13 cellular contexts compared by ENCODE assay signal in the genomic region with DNA sequence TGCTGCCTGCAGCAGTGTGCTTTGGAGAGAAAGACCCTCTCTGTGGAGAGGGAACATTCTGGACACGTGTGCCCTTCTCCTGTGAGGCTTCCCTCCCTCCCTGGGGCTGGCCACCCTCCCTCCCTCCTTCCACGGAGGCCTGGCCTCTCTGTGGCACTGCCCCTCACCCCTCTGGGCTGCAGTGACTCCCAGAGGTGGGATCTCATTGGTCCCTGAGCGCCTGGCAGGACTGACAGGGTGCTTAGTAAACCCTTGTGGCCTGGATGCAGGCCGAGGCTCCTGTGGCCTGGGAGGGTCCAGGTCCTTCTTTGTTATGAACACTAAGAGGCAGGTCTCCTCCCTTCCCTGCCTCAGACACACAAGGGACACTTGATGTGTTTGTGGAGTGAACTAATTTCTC. TPM values are rescaled to one million over a fixed set of nuclear protein-coding genes. Genes with fewer than 3 reads are reported as not detected.
DNase-seq lines count a peak whose midpoint lies in the region; ATAC-seq and TF ChIP-seq lines count a peak whose summit lies in the region.
"Had no signal": no experiment of that assay in that cellular context is flagged by ENCODE, and none has a peak within 500 bp of the region (broad histone marks: within the 10 kb centered on the region; RNA-seq: fewer than 3 reads in every experiment).

No MANE protein-coding gene starts in this region.

- H3K9me3 ChIP-seq in OCI-LY3 (ENCODE audit: insufficient read depth, low read length) (no peaks in the 10 kb centered on the region), hepatocyte (ENCODE audit: low read depth) (no peaks in the 10 kb centered on the region)
- H3K9me3 ChIP-seq: Caco-2 had no signal

- TF ChIP-seq CTCF in OCI-LY3 (IDR thresholded peaks at IDR 0.05; ENCODE audit: low read depth, low read length) (no peak), hepatocyte (IDR thresholded peaks at IDR 0.05; ENCODE audit: poor library complexity) (no peak)

- DNase-seq in NCI-H82 (lab: John Stamatoyannopoulos, UW) (peak; percentile 25), NCI-H82 treated with DMSO at 0.1 percent for 48 hours (lab: John Stamatoyannopoulos, UW; ENCODE audit: unreplicated experiment) (no peak), caudate nucleus (lab: John Stamatoyannopoulos, UW) (peak in 1 of 61 donors; percentile 26), hepatocyte (ENCODE audit: low spot score) (no peak), HT-29 (ENCODE audit: low spot score) (no peak), GOT3 (lab: John Stamatoyannopoulos, UW) (no peak)
- DNase-seq: Caco-2, DMS79, GDM1, NCI-H1417 treated with DMSO at 0.1 percent for 48 hours, NCI-H446 treated with DMSO at 0.1 percent for 48 hours had no signal

- H3K79me2 ChIP-seq in OCI-LY3 (ENCODE audit: low read length) (no peaks in the 10 kb centered on the region), hepatocyte (no peaks in the 10 kb centered on the region)

- H3K9me2 ChIP-seq in hepatocyte (replicated peaks; ENCODE audit: insufficient read depth) = no peaks in the 10 kb centered on the region

- no peak overlapping the region for H3K9ac ChIP-seq in OCI-LY3 (ENCODE audit: low read length)

- 72% methylated on average over 4 of the region's 4 CpGs for WGBS in hepatocyte (ENCODE audit: low lambda C conversion rate, missing lambda C conversion rate)

- H3K27me3 ChIP-seq in OCI-LY3 (ENCODE audit: low read depth, low read length) (peaks cover 25% of the 10 kb centered on the region), hepatocyte (peaks cover 9% of the 10 kb centered on the region)

- H4K20me1 ChIP-seq in OCI-LY3 (ENCODE audit: insufficient read depth, low read length) (no peaks in the 10 kb centered on the region), hepatocyte (ENCODE audit: insufficient read depth, poor library complexity, severe bottlenecking) (no peaks in the 10 kb centered on the region)

- no peak for ATAC-seq in GM18868 (IDR thresholded peaks at IDR 0.05; ENCODE audit: unreplicated experiment)

- H3K27ac ChIP-seq in OCI-LY3 (ENCODE audit: low read length) = no peak overlapping the region
- peak overlapping the region; percentile 40 for H3K27ac ChIP-seq in caudate nucleus (ENCODE audit: low read depth, low read length)
- no peak overlapping the region for H3K27ac ChIP-seq in hepatocyte

- H3K36me3 ChIP-seq in OCI-LY3 (replicated peaks; ENCODE audit: low read depth, low read length) (no peaks in the 10 kb centered on the region), hepatocyte (replicated peaks; ENCODE audit: insufficient read depth, low read depth) (no peaks in the 10 kb centered on the region)

- H3K4me2 ChIP-seq in OCI-LY3 (ENCODE audit: low read length) = no peak overlapping the region
- H3K4me2 ChIP-seq in hepatocyte = no peak overlapping the region

- H3K4me1 ChIP-seq in OCI-LY3 (ENCODE audit: low read length) (peaks cover 20% of the 10 kb centered on the region), hepatocyte (ENCODE audit: insufficient read depth) (no peaks in the 10 kb centered on the region)
- H3K4me1 ChIP-seq: Caco-2 had no signal

- H3K4me3 ChIP-seq in OCI-LY3 (ENCODE audit: low read length) (no peak overlapping the region), hepatocyte (no peak overlapping the region)

- H2AFZ ChIP-seq in OCI-LY3 (ENCODE audit: low read depth, low read length) = peak overlapping the region; percentile 27; the same call in 1 of the 2 replicates
- H2AFZ ChIP-seq in hepatocyte = no peak overlapping the region

RNA-seq across cellular contexts. Expression of gene PDIA6, which starts 21.7 kb away (rescaled TPM):
- 507 and 515 TPM in 2 replicates for total RNA-seq in hepatocyte
- 715 and 766 TPM in 2 replicates for polyA plus RNA-seq in hepatocyte
- 193 and 206 TPM in 2 replicates for total RNA-seq in HT-29 (2014; rRNA removed; shearing (Covaris generic))
